ENCODE assay signal across 2 cellular contexts in the genomic region with DNA sequence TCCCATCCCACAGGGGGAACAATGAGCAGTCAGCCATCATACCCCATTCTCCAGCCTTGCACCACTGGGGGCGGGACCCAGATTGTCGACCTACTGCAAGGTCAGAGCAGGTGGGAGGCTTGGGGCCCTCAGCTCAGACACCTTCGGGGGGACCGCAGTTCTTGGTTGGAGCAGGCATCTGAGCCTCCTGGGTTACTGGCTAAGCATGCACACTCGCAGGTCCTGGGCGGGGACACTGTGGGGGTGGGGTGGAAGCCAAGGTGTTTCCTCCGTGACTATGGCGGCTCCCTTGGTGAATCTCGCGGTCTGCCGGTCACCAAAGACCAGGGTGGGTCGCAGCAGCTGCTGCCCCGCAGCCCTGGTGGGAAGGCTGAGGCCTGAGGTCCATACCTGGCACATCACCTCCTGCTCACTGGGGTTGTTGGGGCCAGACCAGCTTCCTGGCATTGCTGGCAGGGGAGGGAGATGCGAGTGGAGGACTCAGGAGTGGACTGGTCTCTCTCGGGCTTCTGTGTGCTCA.
TF ChIP-seq lines count a peak whose summit lies in the region.

No MANE protein-coding gene starts in this region.

TF ChIP-seq in GM12878, 131 proteins besides CTCF, POLR2A, EP300 and RAD21 (continued from another document):
- TF ChIP-seq EZH2 (IDR thresholded peaks at IDR 0.05; ENCODE audit: borderline replicate concordance, control insufficient read depth, low read depth, low read length) (no peak), SMARCA5 (IDR thresholded peaks at IDR 0.05) (no peak), TAF1 (IDR thresholded peaks at IDR 0.05; ENCODE audit: borderline replicate concordance, low read depth, low read length) (no peak), SRF (IDR thresholded peaks at IDR 0.05; ENCODE audit: low read depth in 2 of 2, low read length in 2 of 2) (no peak)
- TF ChIP-seq, protein P1, sequence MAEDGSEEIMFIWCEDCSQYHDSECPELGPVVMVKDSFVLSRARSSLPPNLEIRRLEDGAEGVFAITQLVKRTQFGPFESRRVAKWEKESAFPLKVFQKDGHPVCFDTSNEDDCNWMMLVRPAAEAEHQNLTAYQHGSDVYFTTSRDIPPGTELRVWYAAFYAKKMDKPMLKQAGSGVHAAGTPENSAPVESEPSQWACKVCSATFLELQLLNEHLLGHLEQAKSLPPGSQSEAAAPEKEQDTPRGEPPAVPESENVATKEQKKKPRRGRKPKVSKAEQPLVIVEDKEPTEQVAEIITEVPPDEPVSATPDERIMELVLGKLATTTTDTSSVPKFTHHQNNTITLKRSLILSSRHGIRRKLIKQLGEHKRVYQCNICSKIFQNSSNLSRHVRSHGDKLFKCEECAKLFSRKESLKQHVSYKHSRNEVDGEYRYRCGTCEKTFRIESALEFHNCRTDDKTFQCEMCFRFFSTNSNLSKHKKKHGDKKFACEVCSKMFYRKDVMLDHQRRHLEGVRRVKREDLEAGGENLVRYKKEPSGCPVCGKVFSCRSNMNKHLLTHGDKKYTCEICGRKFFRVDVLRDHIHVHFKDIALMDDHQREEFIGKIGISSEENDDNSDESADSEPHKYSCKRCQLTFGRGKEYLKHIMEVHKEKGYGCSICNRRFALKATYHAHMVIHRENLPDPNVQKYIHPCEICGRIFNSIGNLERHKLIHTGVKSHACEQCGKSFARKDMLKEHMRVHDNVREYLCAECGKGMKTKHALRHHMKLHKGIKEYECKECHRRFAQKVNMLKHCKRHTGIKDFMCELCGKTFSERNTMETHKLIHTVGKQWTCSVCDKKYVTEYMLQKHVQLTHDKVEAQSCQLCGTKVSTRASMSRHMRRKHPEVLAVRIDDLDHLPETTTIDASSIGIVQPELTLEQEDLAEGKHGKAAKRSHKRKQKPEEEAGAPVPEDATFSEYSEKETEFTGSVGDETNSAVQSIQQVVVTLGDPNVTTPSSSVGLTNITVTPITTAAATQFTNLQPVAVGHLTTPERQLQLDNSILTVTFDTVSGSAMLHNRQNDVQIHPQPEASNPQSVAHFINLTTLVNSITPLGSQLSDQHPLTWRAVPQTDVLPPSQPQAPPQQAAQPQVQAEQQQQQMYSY (CRISPR knock-in tag; IDR thresholded peaks at IDR 0.05), result no peak
- TF ChIP-seq, protein P2, sequence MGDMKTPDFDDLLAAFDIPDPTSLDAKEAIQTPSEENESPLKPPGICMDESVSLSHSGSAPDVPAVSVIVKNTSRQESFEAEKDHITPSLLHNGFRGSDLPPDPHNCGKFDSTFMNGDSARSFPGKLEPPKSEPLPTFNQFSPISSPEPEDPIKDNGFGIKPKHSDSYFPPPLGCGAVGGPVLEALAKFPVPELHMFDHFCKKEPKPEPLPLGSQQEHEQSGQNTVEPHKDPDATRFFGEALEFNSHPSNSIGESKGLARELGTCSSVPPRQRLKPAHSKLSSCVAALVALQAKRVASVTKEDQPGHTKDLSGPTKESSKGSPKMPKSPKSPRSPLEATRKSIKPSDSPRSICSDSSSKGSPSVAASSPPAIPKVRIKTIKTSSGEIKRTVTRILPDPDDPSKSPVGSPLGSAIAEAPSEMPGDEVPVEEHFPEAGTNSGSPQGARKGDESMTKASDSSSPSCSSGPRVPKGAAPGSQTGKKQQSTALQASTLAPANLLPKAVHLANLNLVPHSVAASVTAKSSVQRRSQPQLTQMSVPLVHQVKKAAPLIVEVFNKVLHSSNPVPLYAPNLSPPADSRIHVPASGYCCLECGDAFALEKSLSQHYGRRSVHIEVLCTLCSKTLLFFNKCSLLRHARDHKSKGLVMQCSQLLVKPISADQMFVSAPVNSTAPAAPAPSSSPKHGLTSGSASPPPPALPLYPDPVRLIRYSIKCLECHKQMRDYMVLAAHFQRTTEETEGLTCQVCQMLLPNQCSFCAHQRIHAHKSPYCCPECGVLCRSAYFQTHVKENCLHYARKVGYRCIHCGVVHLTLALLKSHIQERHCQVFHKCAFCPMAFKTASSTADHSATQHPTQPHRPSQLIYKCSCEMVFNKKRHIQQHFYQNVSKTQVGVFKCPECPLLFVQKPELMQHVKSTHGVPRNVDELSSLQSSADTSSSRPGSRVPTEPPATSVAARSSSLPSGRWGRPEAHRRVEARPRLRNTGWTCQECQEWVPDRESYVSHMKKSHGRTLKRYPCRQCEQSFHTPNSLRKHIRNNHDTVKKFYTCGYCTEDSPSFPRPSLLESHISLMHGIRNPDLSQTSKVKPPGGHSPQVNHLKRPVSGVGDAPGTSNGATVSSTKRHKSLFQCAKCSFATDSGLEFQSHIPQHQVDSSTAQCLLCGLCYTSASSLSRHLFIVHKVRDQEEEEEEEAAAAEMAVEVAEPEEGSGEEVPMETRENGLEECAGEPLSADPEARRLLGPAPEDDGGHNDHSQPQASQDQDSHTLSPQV (IDR thresholded peaks at IDR 0.05), result no peak

TF ChIP-seq in WTC11, 78 proteins besides CTCF, POLR2A, EP300 and RAD21 (continued from another document):
- no peak for TF ChIP-seq SMAD3 (CRISPR knock-in tag; IDR thresholded peaks at IDR 0.05; ENCODE audit: borderline replicate concordance)
- TF ChIP-seq JAZF1 (CRISPR knock-in tag; IDR thresholded peaks at IDR 0.05), result no peak
- TF ChIP-seq, protein P3, sequence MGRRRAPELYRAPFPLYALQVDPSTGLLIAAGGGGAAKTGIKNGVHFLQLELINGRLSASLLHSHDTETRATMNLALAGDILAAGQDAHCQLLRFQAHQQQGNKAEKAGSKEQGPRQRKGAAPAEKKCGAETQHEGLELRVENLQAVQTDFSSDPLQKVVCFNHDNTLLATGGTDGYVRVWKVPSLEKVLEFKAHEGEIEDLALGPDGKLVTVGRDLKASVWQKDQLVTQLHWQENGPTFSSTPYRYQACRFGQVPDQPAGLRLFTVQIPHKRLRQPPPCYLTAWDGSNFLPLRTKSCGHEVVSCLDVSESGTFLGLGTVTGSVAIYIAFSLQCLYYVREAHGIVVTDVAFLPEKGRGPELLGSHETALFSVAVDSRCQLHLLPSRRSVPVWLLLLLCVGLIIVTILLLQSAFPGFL (CRISPR knock-in tag; IDR thresholded peaks at IDR 0.05; ENCODE audit: borderline replicate concordance), result no peak
- TF ChIP-seq, protein P4, sequence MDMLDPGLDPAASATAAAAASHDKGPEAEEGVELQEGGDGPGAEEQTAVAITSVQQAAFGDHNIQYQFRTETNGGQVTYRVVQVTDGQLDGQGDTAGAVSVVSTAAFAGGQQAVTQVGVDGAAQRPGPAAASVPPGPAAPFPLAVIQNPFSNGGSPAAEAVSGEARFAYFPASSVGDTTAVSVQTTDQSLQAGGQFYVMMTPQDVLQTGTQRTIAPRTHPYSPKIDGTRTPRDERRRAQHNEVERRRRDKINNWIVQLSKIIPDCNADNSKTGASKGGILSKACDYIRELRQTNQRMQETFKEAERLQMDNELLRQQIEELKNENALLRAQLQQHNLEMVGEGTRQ (CRISPR knock-in tag; IDR thresholded peaks at IDR 0.05), result no peak
- TF ChIP-seq NR3C1 (CRISPR knock-in tag; conservative IDR thresholded peaks at IDR 0.05; ENCODE audit: low read depth), result no peak
- no peak for TF ChIP-seq ZNF423 (CRISPR knock-in tag; IDR thresholded peaks at IDR 0.05)
- TF ChIP-seq TCF7 (CRISPR knock-in tag; IDR thresholded peaks at IDR 0.05; ENCODE audit: low read depth), result no peak
- TF ChIP-seq, protein P5, sequence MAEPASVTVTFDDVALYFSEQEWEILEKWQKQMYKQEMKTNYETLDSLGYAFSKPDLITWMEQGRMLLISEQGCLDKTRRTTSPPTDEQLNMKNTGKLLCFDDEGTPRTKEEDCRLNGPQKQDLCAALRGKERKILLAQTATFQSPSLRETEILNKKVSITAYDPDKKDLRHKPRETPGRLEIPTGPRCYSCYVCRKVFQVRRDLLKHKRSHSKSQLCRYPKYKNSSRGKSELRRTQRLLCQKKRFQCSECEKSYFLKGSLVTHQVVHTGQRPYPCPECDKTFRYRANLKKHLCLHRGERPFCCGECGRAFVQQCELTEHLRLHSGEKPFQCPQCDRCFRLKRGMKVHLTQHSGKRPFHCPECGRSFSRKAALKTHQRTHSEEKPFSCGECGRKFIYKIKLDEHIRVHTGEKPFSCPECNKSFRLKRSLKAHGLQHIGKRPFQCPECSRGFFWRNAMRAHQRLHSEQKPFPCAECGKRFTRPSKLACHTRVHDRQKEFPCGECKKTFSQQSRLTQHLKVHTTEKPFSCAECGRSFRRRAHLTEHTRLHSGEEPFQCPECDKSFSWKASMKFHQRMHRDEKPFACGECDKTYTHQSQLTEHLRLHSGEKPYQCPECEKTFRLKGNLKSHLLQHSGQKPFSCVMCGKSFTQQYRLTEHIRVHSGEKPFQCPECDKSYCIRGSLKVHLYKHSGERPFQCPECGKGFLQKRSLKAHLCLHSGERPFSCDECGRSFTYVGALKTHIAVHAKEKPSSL (CRISPR knock-in tag; conservative IDR thresholded peaks at IDR 0.05), result no peak
- TF ChIP-seq RELA (CRISPR knock-in tag; IDR thresholded peaks at IDR 0.05; ENCODE audit: borderline replicate concordance), result no peak
- no peak for TF ChIP-seq ZBTB21 (CRISPR knock-in tag; IDR thresholded peaks at IDR 0.05; ENCODE audit: borderline replicate concordance)
- TF ChIP-seq, protein P6, sequence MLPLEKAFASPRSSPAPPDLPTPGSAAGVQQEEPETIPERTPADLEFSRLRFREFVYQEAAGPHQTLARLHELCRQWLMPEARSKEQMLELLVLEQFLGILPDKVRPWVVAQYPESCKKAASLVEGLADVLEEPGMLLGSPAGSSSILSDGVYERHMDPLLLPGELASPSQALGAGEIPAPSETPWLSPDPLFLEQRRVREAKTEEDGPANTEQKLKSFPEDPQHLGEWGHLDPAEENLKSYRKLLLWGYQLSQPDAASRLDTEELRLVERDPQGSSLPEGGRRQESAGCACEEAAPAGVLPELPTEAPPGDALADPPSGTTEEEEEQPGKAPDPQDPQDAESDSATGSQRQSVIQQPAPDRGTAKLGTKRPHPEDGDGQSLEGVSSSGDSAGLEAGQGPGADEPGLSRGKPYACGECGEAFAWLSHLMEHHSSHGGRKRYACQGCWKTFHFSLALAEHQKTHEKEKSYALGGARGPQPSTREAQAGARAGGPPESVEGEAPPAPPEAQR (CRISPR knock-in tag; IDR thresholded peaks at IDR 0.05), result no peak
- TF ChIP-seq HMGA2 (CRISPR knock-in tag; IDR thresholded peaks at IDR 0.05), result no peak
- TF ChIP-seq TP53 (CRISPR knock-in tag; IDR thresholded peaks at IDR 0.05), result no peak
- TF ChIP-seq, protein P7, sequence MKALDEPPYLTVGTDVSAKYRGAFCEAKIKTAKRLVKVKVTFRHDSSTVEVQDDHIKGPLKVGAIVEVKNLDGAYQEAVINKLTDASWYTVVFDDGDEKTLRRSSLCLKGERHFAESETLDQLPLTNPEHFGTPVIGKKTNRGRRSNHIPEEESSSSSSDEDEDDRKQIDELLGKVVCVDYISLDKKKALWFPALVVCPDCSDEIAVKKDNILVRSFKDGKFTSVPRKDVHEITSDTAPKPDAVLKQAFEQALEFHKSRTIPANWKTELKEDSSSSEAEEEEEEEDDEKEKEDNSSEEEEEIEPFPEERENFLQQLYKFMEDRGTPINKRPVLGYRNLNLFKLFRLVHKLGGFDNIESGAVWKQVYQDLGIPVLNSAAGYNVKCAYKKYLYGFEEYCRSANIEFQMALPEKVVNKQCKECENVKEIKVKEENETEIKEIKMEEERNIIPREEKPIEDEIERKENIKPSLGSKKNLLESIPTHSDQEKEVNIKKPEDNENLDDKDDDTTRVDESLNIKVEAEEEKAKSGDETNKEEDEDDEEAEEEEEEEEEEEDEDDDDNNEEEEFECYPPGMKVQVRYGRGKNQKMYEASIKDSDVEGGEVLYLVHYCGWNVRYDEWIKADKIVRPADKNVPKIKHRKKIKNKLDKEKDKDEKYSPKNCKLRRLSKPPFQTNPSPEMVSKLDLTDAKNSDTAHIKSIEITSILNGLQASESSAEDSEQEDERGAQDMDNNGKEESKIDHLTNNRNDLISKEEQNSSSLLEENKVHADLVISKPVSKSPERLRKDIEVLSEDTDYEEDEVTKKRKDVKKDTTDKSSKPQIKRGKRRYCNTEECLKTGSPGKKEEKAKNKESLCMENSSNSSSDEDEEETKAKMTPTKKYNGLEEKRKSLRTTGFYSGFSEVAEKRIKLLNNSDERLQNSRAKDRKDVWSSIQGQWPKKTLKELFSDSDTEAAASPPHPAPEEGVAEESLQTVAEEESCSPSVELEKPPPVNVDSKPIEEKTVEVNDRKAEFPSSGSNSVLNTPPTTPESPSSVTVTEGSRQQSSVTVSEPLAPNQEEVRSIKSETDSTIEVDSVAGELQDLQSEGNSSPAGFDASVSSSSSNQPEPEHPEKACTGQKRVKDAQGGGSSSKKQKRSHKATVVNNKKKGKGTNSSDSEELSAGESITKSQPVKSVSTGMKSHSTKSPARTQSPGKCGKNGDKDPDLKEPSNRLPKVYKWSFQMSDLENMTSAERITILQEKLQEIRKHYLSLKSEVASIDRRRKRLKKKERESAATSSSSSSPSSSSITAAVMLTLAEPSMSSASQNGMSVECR (CRISPR knock-in tag; IDR thresholded peaks at IDR 0.05; ENCODE audit: borderline replicate concordance), result no peak
TF ChIP-seq in WTC11: peak in this region for 0.
